Comparison of ENCODE assay signal across 20 cellular contexts in the genomic region with DNA sequence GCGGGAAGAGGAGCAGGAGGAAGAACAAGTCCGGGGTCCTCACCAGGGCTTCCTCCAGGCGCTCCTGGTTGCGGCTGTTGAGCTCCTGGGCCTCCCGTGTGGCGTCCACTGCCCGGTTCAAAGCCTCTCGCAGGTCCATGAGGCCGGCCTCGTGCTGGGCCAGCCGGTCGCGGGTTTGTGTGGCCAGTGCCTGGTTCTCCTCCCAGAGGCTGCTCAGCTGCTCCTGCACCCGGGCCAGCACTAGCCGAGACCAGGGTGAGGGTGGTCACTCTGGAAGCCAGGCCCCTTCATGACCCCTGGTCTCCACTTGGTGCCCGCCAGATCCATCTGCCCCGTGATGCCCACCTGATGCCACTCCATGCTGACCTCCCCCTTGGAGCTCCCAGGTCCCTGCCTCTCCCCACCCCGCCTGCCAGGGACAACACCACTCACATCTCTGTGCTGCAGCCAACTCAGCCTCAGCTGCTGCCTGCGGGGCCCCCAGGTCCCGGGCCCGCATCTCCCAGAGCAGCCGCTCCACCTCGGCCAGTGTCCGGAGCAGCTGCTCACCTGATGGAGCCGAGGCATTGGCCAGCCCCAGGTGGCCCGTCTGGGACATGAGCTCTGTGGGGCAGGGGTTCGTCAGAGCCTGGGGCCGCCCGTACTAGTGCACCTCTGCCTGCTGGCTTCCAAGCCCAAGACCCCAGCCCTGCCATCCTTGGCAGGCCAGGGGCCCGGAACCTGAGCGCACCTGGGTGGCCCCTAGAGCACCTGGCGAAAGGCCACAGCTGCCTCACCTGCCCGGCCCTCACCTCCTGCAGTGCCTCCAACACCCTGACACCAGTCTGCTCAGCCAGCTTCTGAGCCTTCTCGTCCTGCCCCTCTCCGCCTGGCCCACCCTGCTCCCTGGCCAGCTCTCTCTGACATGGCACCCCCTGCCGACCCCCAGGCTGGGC. TPM values are rescaled to one million over a fixed set of nuclear protein-coding genes. Genes with fewer than 3 reads are reported as not detected.
DNase-seq lines count a peak whose midpoint lies in the region; ATAC-seq and TF ChIP-seq lines count a peak whose summit lies in the region.
"Had no signal": no experiment of that assay in that cellular context is flagged by ENCODE, and none has a peak within 500 bp of the region (broad histone marks: within the 10 kb centered on the region; RNA-seq: fewer than 3 reads in every experiment).

No MANE protein-coding gene starts in this region.

- no peak for ATAC-seq in Right ventricle myocardium inferior
- no peak for ATAC-seq in Right ventricle myocardium superior (ENCODE audit: poor library complexity)
- peak; percentile 50 for ATAC-seq in Panc1
- ATAC-seq in HG02623 (IDR thresholded peaks at IDR 0.05; ENCODE audit: unreplicated experiment), result no peak
- ATAC-seq: left lobe of liver, pancreas had no signal

- H3K27me3 Mint-ChIP-seq in type B pancreatic cell, result no peaks in the 10 kb centered on the region
- H3K27me3 Mint-ChIP-seq: brain; stimulated activated naive CD8-positive, alpha-beta T cell treated with anti-CD3 and anti-CD28 coated beads, Interleukin-15, Interleukin-2, amounts not matched to agents 100 ng/mL and 50 ng/mL, for 24 hours had no signal

- intact Hi-C loops in Right ventricle myocardium inferior (cut with DNase I) (no loop called here), Right ventricle myocardium superior (cut with DNase I) (no loop called here), Panc1 (cut with micrococcal nuclease; ENCODE audit: unreplicated experiment) (no loop called here)

- H3K27ac Mint-ChIP-seq in type B pancreatic cell, result peak overlapping the region; percentile 34
- H3K27ac Mint-ChIP-seq: stimulated activated naive CD8-positive, alpha-beta T cell treated with anti-CD3 and anti-CD28 coated beads, Interleukin-15, Interleukin-2, amounts not matched to agents 100 ng/mL and 50 ng/mL, for 24 hours had no signal

- H3K4me3 ChIP-seq in Panc1 (ENCODE audit: low read depth in 2 of 2, low read length in 2 of 2), result no peak overlapping the region
- no peak overlapping the region for H3K4me3 ChIP-seq in brain microvascular endothelial cell (ENCODE audit: low read depth, low read length)
- H3K4me3 ChIP-seq: dorsolateral prefrontal cortex, pancreas had no signal

- no peaks in the 10 kb centered on the region for H3K9me3 ChIP-seq in Panc1 (ENCODE audit: control insufficient read depth, insufficient read depth, low read depth, low read length)
- H3K9me3 ChIP-seq: pancreas had no signal

- H3K4me3 Mint-ChIP-seq in type B pancreatic cell, result no peak overlapping the region
- H3K4me3 Mint-ChIP-seq: brain; stimulated activated naive CD8-positive, alpha-beta T cell treated with anti-CD3 and anti-CD28 coated beads, Interleukin-15, Interleukin-2, amounts not matched to agents 100 ng/mL and 50 ng/mL, for 24 hours had no signal

- H3K27ac ChIP-seq in Panc1 (ENCODE audit: low read length), result peak overlapping the region; percentile 51
- H3K27ac ChIP-seq in brain microvascular endothelial cell, result no peak overlapping the region
- H3K27ac ChIP-seq: HL-60, pancreas had no signal

- H3K9me3 Mint-ChIP-seq in type B pancreatic cell, result no peaks in the 10 kb centered on the region
- H3K9me3 Mint-ChIP-seq: brain; stimulated activated naive CD8-positive, alpha-beta T cell treated with anti-CD3 and anti-CD28 coated beads, Interleukin-15, Interleukin-2, amounts not matched to agents 100 ng/mL and 50 ng/mL, for 24 hours had no signal

- DNase-seq in Right ventricle myocardium inferior (ENCODE audit: missing footprints), result peak; percentile 57
- no peak for DNase-seq in Right ventricle myocardium superior
- DNase-seq in Panc1 (ENCODE audit: low read depth, low spot score), result no peak
- DNase-seq in erythroblast (lab: John Stamatoyannopoulos, UW), result peak; percentile 12 to 40
- DNase-seq in type B pancreatic cell (ENCODE audit: extremely low spot score, unreplicated experiment), result no peak
- DNase-seq in NCI-H526 treated with DMSO at 0.1 percent for 48 hours (lab: John Stamatoyannopoulos, UW), result no peak
- DNase-seq in brain microvascular endothelial cell, result no peak
- DNase-seq: activated CD8-positive, alpha-beta memory T cell treated with anti-CD3 and anti-CD28 coated beads for 24 hours; activated gamma-delta T cell treated with Interleukin-2 at 50 U/mL for 16 hours; DMS153; Kasumi-1; NCI-H146; NCI-H2227 treated with DMSO at 0.1 percent for 48 hours had no signal

- POLR2A ChIA-PET in Panc1 (lab: Charles Lee), result no interaction called here

- no peaks in the 10 kb centered on the region for H3K36me3 Mint-ChIP-seq in type B pancreatic cell

- no peaks in the 10 kb centered on the region for H3K4me1 Mint-ChIP-seq in type B pancreatic cell (ENCODE audit: unreplicated experiment)
- H3K4me1 Mint-ChIP-seq: brain had no signal

- H3K36me3 ChIP-seq in Panc1 (ENCODE audit: control insufficient read depth, insufficient read depth, low read length), result peaks cover 13% of the 10 kb centered on the region
- peaks cover 61% of the 10 kb centered on the region for H3K36me3 ChIP-seq in brain microvascular endothelial cell (replicated peaks)

- TF ChIP-seq CTCF in Panc1 (IDR thresholded peaks at IDR 0.05) (no peak), type B pancreatic cell (conservative IDR thresholded peaks at IDR 0.05) (no peak), brain microvascular endothelial cell (IDR thresholded peaks at IDR 0.05; ENCODE audit: low read depth, low read length, missing control alignments) (no peak)

- no peak for TF ChIP-seq POLR2A in erythroblast (IDR thresholded peaks at IDR 0.05; ENCODE audit: low read length)

- no peaks in the 10 kb centered on the region; the same call in 1 of the 2 replicates for H3K4me1 ChIP-seq in Panc1 (ENCODE audit: control insufficient read depth, insufficient read depth, low read length)
- H3K4me1 ChIP-seq: pancreas had no signal

- in situ Hi-C loops in Panc1 (cut with HindIII; ENCODE audit: low pct_unique_long_range_greater_than_20kb, low sequenced_read_pairs), result no loop called here
- in situ Hi-C loops in brain microvascular endothelial cell (cut with HindIII; ENCODE audit: low pct_ligation_motif_present, low sequenced_read_pairs), result no loop called here

- no TSS peak for BruUV-seq in Panc1 (replicated peaks; lab: Mats Ljungman, UMichigan)

- no peaks in the 10 kb centered on the region for H3K27me3 ChIP-seq in Panc1 (ENCODE audit: control insufficient read depth, insufficient read depth, low read length)
- no peaks in the 10 kb centered on the region for H3K27me3 ChIP-seq in brain microvascular endothelial cell (replicated peaks)
- H3K27me3 ChIP-seq: dorsolateral prefrontal cortex, pancreas had no signal

- CTCF ChIA-PET in Panc1 (lab: Charles Lee), result no interaction called here

RNA-seq across cellular contexts. Expression of a gene that starts 15.9 kb away (rescaled TPM):
- total RNA-seq in Right ventricle myocardium inferior (73.9 TPM), Right ventricle myocardium superior (68.5 TPM), Panc1 (2021; ENCODE audit: unreplicated experiment) (194 TPM), type B pancreatic cell (ENCODE audit: low replicate concordance) (67.2 and 71.5 TPM in 2 replicates)
- polyA plus RNA-seq in Panc1 (2012; ENCODE audit: insufficient read length), result 315 TPM

RNA-seq across cellular contexts. Expression of a gene that starts 48.4 kb away (rescaled TPM):
- 89.3 TPM for total RNA-seq in Right ventricle myocardium inferior
- total RNA-seq in Right ventricle myocardium superior, result 79.6 TPM
- total RNA-seq in Panc1 (2021; ENCODE audit: unreplicated experiment), result 497 TPM
- 508 TPM for polyA plus RNA-seq in Panc1 (2012; ENCODE audit: insufficient read length)
- 246 and 611 TPM in 2 replicates for total RNA-seq in type B pancreatic cell (ENCODE audit: low replicate concordance)

Comparison
In these comparisons a context has a peak if more than half of its experiments do, and no peak if none do; other contexts are left out.
1. DNase-seq: peak in Right ventricle myocardium inferior (single experiment) and erythroblast (2 of 2); none in Right ventricle myocardium superior (single experiment), Panc1 (single experiment), type B pancreatic cell (single experiment), NCI-H526 treated with DMSO at 0.1 percent for 48 hours (single experiment) and brain microvascular endothelial cell (single experiment).